ENCODE assay signal across 8 cellular contexts in the genomic region with DNA sequence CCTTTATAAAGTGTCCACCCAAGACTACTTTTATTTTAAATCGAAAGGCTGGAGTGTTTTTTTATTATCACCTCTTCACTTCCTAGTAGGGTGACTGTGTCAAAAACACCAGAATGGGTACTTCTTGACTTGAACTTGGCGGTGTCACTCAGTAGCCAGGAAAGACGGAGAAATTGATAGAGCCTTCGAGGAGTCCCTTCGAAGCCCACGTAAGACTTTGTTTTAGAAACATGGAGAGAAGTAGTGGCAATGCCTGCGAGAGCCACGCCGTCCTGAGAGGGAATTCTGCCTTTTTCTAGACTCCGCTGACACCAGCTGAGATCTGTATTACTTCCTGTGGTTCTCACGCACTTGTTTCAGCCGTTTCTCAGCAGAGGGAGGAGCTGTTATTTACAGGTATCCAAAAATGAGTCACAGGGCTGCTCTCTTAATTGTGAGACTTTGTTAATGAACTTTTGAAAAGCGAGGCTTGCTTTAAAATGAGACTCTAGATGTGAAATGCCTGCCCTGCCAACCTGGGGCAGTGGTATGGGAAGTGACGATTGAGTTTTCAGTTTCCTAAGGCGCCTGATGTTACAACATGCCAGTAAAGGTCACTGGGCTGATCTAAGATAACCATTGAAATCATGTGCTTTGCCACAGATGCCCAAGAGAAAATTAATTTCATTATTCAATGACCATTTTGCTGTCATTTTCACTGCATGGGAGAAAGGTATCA. TPM values are rescaled to one million over a fixed set of nuclear protein-coding genes. Genes with fewer than 3 reads are reported as not detected.
A peak's percentile ranks its signal among the peaks of the same experiment; 100 is the strongest.
DNase-seq lines count a peak whose midpoint lies in the region; ATAC-seq and TF ChIP-seq lines count a peak whose summit lies in the region.

No MANE protein-coding gene starts in this region.

- TF ChIP-seq CTCF in Peyer's patch (IDR thresholded peaks at IDR 0.05) (no peak), left ventricle myocardium inferior (IDR thresholded peaks at IDR 0.05; ENCODE audit: borderline replicate concordance) (no peak)

- H3K4me1 ChIP-seq in Peyer's patch (peaks cover 0 to 8% (median 0%) of the 10 kb centered on the region in 4 donors), left ventricle myocardium inferior (peaks cover 51% of the 10 kb centered on the region), skeletal muscle satellite cell (ENCODE audit: control insufficient read depth, insufficient read depth, low read length) (peaks cover 17% of the 10 kb centered on the region)

- H3K27ac ChIP-seq in Peyer's patch (peak overlapping the region; percentile 66 to 78 (median 70)), left ventricle myocardium inferior (replicated peaks) (peak overlapping the region; percentile 84)

- peak overlapping the region; percentile 80 for H3K9ac ChIP-seq in skeletal muscle satellite cell (ENCODE audit: low read depth, low read length)

- no peaks in the 10 kb centered on the region for H3K9me3 ChIP-seq in Peyer's patch
- no peaks in the 10 kb centered on the region for H3K9me3 ChIP-seq in left ventricle myocardium inferior (replicated peaks)
- no peaks in the 10 kb centered on the region for H3K9me3 ChIP-seq in skeletal muscle satellite cell (replicated peaks; ENCODE audit: low read length)

- H3K36me3 ChIP-seq in Peyer's patch (no peaks in the 10 kb centered on the region), left ventricle myocardium inferior (no peaks in the 10 kb centered on the region), skeletal muscle satellite cell (ENCODE audit: insufficient read depth, low read length) (no peaks in the 10 kb centered on the region)

- H3K4me3 ChIP-seq in Peyer's patch (peak overlapping the region; percentile 65 to 93 (median 72)), left ventricle myocardium inferior (peak overlapping the region; percentile 86), skeletal muscle satellite cell (ENCODE audit: low read length) (peak overlapping the region; percentile 94)

- H3K27me3 ChIP-seq in Peyer's patch (no peaks in the 10 kb centered on the region), left ventricle myocardium inferior (ENCODE audit: low read depth) (no peaks in the 10 kb centered on the region), skeletal muscle satellite cell (ENCODE audit: control insufficient read depth, insufficient read depth, low read length) (no peaks in the 10 kb centered on the region)

- intact Hi-C loops in left ventricle myocardium inferior (cut with micrococcal nuclease) (no loop called here), head of caudate nucleus (cut with DNase I) (no loop called here)

- H3K4me2 ChIP-seq in skeletal muscle satellite cell (ENCODE audit: low read length) = peak overlapping the region; percentile 99

- TF ChIP-seq POLR2A in Peyer's patch (IDR thresholded peaks at IDR 0.05) = peak in 1 of 2 donors; percentile 11

- peak; percentile 58 for ATAC-seq in GM18858 (IDR thresholded peaks at IDR 0.05; ENCODE audit: unreplicated experiment)
- peak; percentile 41 for ATAC-seq in HG02970 (IDR thresholded peaks at IDR 0.05; ENCODE audit: low FRiP score, unreplicated experiment)

- DNase-seq in Peyer's patch = peak in 2 of 3 donors; percentile 28 to 60
- DNase-seq in activated effector memory CD4-positive, alpha-beta T cell treated with anti-CD3 and anti-CD28 coated beads, Interleukin-2, amount 50 U/mL, for 16 hours = peak; percentile 84
- DNase-seq in left ventricle myocardium inferior = no peak
- DNase-seq in amygdala (lab: John Stamatoyannopoulos, UW) = no peak
- DNase-seq in head of caudate nucleus = no peak

RNA-seq across cellular contexts. Expression of a gene that starts 0.9 kb away (rescaled TPM):
- total RNA-seq in Peyer's patch (10 to 100 TPM in 1 of 4 donors, 1 to 10 TPM in 3; 1.6 to 11.6 (median 2.4) TPM), left ventricle myocardium inferior (6.8 TPM)
- 2.4 and 2.8 TPM in 2 replicates for total RNA-seq in skeletal muscle satellite cell (2012; rRNA removed)

RNA-seq across cellular contexts. Expression of a gene that starts 55.8 kb away (rescaled TPM):
- total RNA-seq in Peyer's patch (100 to 1,000 TPM in 1 of 4 donors, 10 to 100 TPM in 3; 66.8 to 114 (median 94.0) TPM), left ventricle myocardium inferior (131 TPM)
- 160 and 210 TPM in 2 replicates for total RNA-seq in skeletal muscle satellite cell (2012; rRNA removed)

Comparison
In these comparisons a context has a peak if more than half of its experiments do, and no peak if none do; other contexts are left out.
1. DNase-seq: peak in Peyer's patch (2 of 3) and activated effector memory CD4-positive, alpha-beta T cell treated with anti-CD3 and anti-CD28 coated beads, Interleukin-2, amount 50 U/mL, for 16 hours (single experiment); none in left ventricle myocardium inferior (single experiment), amygdala (0 of 56) and head of caudate nucleus (0 of 42).
2. Peak in every context shown above with its lines, with median percentiles within 50 percentile points of each other: H3K4me3 ChIP-seq.